26 cellular contexts compared by ENCODE assay signal in genomic region chr2:2582998-2583545, GRCh38.
"Had no signal": no experiment of that assay in that cellular context is flagged by ENCODE, and none has a peak within 500 bp of the region (broad histone marks: within the 10 kb centered on the region; RNA-seq: fewer than 3 reads in every experiment).

No MANE protein-coding gene starts in this region.

- H3K4me1 ChIP-seq: Peyer's patch, SJSA1 had no signal

- H3K4me3 ChIP-seq: cardiac muscle cell, K562, Peyer's patch, SJSA1 had no signal

- H3K27me3 ChIP-seq: brain microvascular endothelial cell, cardiac muscle cell, Peyer's patch, SJSA1 had no signal

- FAIRE-seq: K562 had no signal

- DNase-seq: activated CD4-positive, alpha-beta T cell treated with anti-CD3 and anti-CD28 coated beads for 4 hours; activated CD8-positive, alpha-beta T cell treated with anti-CD3 and anti-CD28 coated beads for 36 hours; activated gamma-delta T cell treated with Interleukin-2 at 50 U/mL for 16 hours; activated naive CD4-positive, alpha-beta T cell treated with anti-CD3 and anti-CD28 coated beads, Interleukin-2, amount 10 ng/mL, durations not matched to agents 7 days and 5 days; activated naive CD8-positive, alpha-beta T cell treated with anti-CD3 and anti-CD28 coated beads for 36 hours; activated T-cell treated with anti-CD3 and anti-CD28 coated beads, Interleukin-2, amount 50 U/mL, for 48 hours; brain microvascular endothelial cell; Karpas-422; MM.1S; NCI-H1105; NCI-H1436; NCI-H187; NCI-H2081; NCI-H446; NCI-H526; NCI-H82; NK-92 treated with Interleukin-12 subunit alpha and Interleukin-12 subunit beta, amount 100 ng/mL, for 24 hours; OCI-M1; Peyer's patch; SHP77 had no signal

- ATAC-seq: activated CD4-positive, CD25-positive, alpha-beta regulatory T cell treated with anti-CD3 and anti-CD28 coated beads, Interleukin-2, amount 50 U/mL, for 24 hours; activated CD8-positive, alpha-beta T cell treated with anti-CD3 and anti-CD28 coated beads for 36 hours; activated T-helper 17 cell treated with anti-CD3 and anti-CD28 coated beads, Interleukin-2, amount 50 U/mL, for 72 hours; K562 had no signal

- H3K9me3 ChIP-seq: Peyer's patch had no signal

- H3K27ac ChIP-seq: brain microvascular endothelial cell, cardiac muscle cell, Peyer's patch, RWPE1, SJSA1 had no signal

- H3K36me3 ChIP-seq: brain microvascular endothelial cell, cardiac muscle cell, Peyer's patch, SJSA1 had no signal
